31 cellular contexts compared by ENCODE assay signal in genomic region chr5:29701600-29701999, GRCh38.
DNase-seq lines count a peak whose midpoint lies in the region; ATAC-seq, FAIRE-seq and TF ChIP-seq lines count a peak whose summit lies in the region.
"Had no signal": no experiment of that assay in that cellular context is flagged by ENCODE, and none has a peak within 500 bp of the region (broad histone marks: within the 10 kb centered on the region; RNA-seq: fewer than 3 reads in every experiment).

No MANE protein-coding gene starts in this region.

- TF ChIP-seq EP300 in K562 (IDR thresholded peaks at IDR 0.05; ENCODE audit: low read length): no peak

- no peaks in the 10 kb centered on the region for H3K36me3 Mint-ChIP-seq in activated T-cell treated with anti-CD3 and anti-CD28 coated beads, Interleukin-2, amount 50 U/mL, for 24 hours (ENCODE audit: low read depth)
- H3K36me3 Mint-ChIP-seq: CD14-positive monocyte; CD4-positive, alpha-beta memory T cell; CD4-positive, CD25-positive, alpha-beta regulatory T cell; CD8-positive, alpha-beta T cell had no signal

- no peak for TF ChIP-seq CTCF in PC-3 (conservative IDR thresholded peaks at IDR 0.05; ENCODE audit: low read depth, low read length)
- TF ChIP-seq CTCF in K562 (IDR thresholded peaks at IDR 0.05 in 2 of 3, conservative IDR thresholded peaks at IDR 0.05 in 1 of 3; ENCODE audit: insufficient read depth in 2 of 3, low read depth in 1 of 3, low read length in 3 of 3): no peak

- H3K9me1 ChIP-seq in K562 (ENCODE audit: control insufficient read depth, insufficient read depth, low read length): no peaks in the 10 kb centered on the region

- no peaks in the 10 kb centered on the region for H3K4me1 Mint-ChIP-seq in activated T-cell treated with anti-CD3 and anti-CD28 coated beads, Interleukin-2, amount 50 U/mL, for 24 hours (ENCODE audit: low read depth)
- H3K4me1 Mint-ChIP-seq: B cell; CD14-positive monocyte; CD4-positive, alpha-beta memory T cell; CD4-positive, CD25-positive, alpha-beta regulatory T cell; CD8-positive, alpha-beta memory T cell had no signal

- no peak for TF ChIP-seq RAD21 in K562 (CRISPR knock-in tag; conservative IDR thresholded peaks at IDR 0.05 in 1 of 2, IDR thresholded peaks at IDR 0.05 in 1 of 2)

- ATAC-seq in PC-3 (peak; percentile 83), K562 (no peak), HG02610 (IDR thresholded peaks at IDR 0.05; ENCODE audit: unreplicated experiment) (no peak)
- ATAC-seq: A549; CD8-positive, alpha-beta T cell had no signal

- CTCF ChIA-PET in PC-3 (lab: Charles Lee) (no interaction called here), K562 (lab: Yijun Ruan, JAX; ENCODE audit: low intra/inter-chr PET ratio) (no interaction called here)

- H3K4me3 Mint-ChIP-seq in activated T-cell treated with anti-CD3 and anti-CD28 coated beads, Interleukin-2, amount 50 U/mL, for 24 hours: no peak overlapping the region
- H3K4me3 Mint-ChIP-seq: B cell; CD14-positive monocyte; CD4-positive, alpha-beta memory T cell; CD4-positive, alpha-beta T cell; CD4-positive, CD25-positive, alpha-beta regulatory T cell; CD8-positive, alpha-beta memory T cell; CD8-positive, alpha-beta T cell had no signal

- in situ Hi-C loops in K562 (cut with MboI): no loop called here

- H3K36me3 ChIP-seq in PC-3 (ENCODE audit: low read depth, low read length) (no peaks in the 10 kb centered on the region), K562 (ENCODE audit: control insufficient read depth, insufficient read depth, low read length) (no peaks in the 10 kb centered on the region)
- H3K36me3 ChIP-seq: BE2C; BLaER1; BLaER1 treated with 17β-estradiol and CSF1 and Interleukin-3, amounts not matched to agents 10 nM and 100 nM had no signal

- H4K20me1 ChIP-seq in PC-3 (ENCODE audit: low read length): no peaks in the 10 kb centered on the region
- H4K20me1 ChIP-seq in K562 (replicated peaks; ENCODE audit: control insufficient read depth, insufficient read depth, low read length): no peaks in the 10 kb centered on the region
- H4K20me1 ChIP-seq: BLaER1; BLaER1 treated with 17β-estradiol and CSF1 and Interleukin-3, amounts not matched to agents 10 nM and 100 nM had no signal

- H3K27me3 Mint-ChIP-seq in activated T-cell treated with anti-CD3 and anti-CD28 coated beads, Interleukin-2, amount 50 U/mL, for 24 hours: no peaks in the 10 kb centered on the region
- H3K27me3 Mint-ChIP-seq: B cell; CD4-positive, alpha-beta memory T cell; CD4-positive, alpha-beta T cell; CD4-positive, CD25-positive, alpha-beta regulatory T cell had no signal

- no peak overlapping the region for H3K9ac ChIP-seq in PC-3 (ENCODE audit: low read length)
- no peak overlapping the region for H3K9ac ChIP-seq in K562 (ENCODE audit: insufficient read depth in 1 of 2, low read depth in 2 of 2, low read length in 2 of 2)
- H3K9ac ChIP-seq: BLaER1; BLaER1 treated with 17β-estradiol and CSF1 and Interleukin-3, amounts not matched to agents 10 nM and 100 nM had no signal

- H3K4me1 ChIP-seq in PC-3 (ENCODE audit: insufficient read depth, low read length) (0 out of 2 replicates have a peak, but pooled peaks cover 2% of the 10 kb centered on the region), K562 (replicated peaks in 1 of 2; ENCODE audit: control insufficient read depth in 2 of 2, insufficient read depth in 2 of 2, low read length in 2 of 2) (no peaks in the 10 kb centered on the region)
- H3K4me1 ChIP-seq: A549; BE2C; BLaER1; BLaER1 treated with 17β-estradiol and CSF1 and Interleukin-3, amounts not matched to agents 10 nM and 100 nM; Caco-2 had no signal

- H3K4me2 ChIP-seq in PC-3 (ENCODE audit: low read length): no peak overlapping the region
- no peak overlapping the region for H3K4me2 ChIP-seq in K562 (ENCODE audit: insufficient read depth, low read length)
- H3K4me2 ChIP-seq: A549; BLaER1; BLaER1 treated with 17β-estradiol and CSF1 and Interleukin-3, amounts not matched to agents 10 nM and 100 nM had no signal

- H3K4me3 ChIP-seq in PC-3 (ENCODE audit: low read length): no peak overlapping the region
- H3K4me3 ChIP-seq in K562: no peak overlapping the region
- H3K4me3 ChIP-seq: A549; BLaER1; BLaER1 treated with 17β-estradiol and CSF1 and Interleukin-3, amounts not matched to agents 10 nM and 100 nM had no signal

- intact Hi-C loops in PC-3 (cut with micrococcal nuclease) (loop anchor here (2.0 kb wide), 1 partner anchor 49 kb away; no protein-coding TSS in a partner anchor), K562 (cut with micrococcal nuclease) (no loop called here)

- POLR2A ChIA-PET in PC-3 (lab: Charles Lee; ENCODE audit: unreplicated experiment) (no interaction called here), K562 (lab: Yijun Ruan, JAX) (no interaction called here)

- no peak for TF ChIP-seq POLR2A in K562 (conservative IDR thresholded peaks at IDR 0.05)

- no peaks in the 10 kb centered on the region for H3K9me2 ChIP-seq in PC-3 (replicated peaks; ENCODE audit: low read length)

- DNase-seq in PC-3 (peak; percentile 58), K562 (ENCODE audit: extremely low read depth in 1 of 4, low spot score in 3 of 4) (no peak)
- DNase-seq in activated T-cell treated with anti-CD3 and anti-CD28 coated beads, Interleukin-2, amount 50 U/mL, for 24 hours: no peak
- DNase-seq: 8988T; ACHN; AML-193; BE2C; C1 segment of cervical spinal cord; Caco-2; Calu3; CD4-positive, alpha-beta memory T cell; CD4-positive, alpha-beta T cell; CD4-positive, CD25-positive, alpha-beta regulatory T cell; CD8-positive, alpha-beta memory T cell; CD8-positive, alpha-beta T cell; COR-L47; DMS 273 treated with DMSO at 0.1 percent for 48 hours; DMS153; DMS53; DMS79; DMS79 treated with DMSO at 0.1 percent for 48 hours; DND-41; EL had no signal

- H3K27ac ChIP-seq in PC-3 (ENCODE audit: low read length): no peak overlapping the region
- H3K27ac ChIP-seq in K562 (ENCODE audit: extremely low read depth, low read depth, low read length): no peak overlapping the region
- H3K27ac ChIP-seq: 22Rv1; A549; BLaER1; BLaER1 treated with 17β-estradiol and CSF1 and Interleukin-3, amounts not matched to agents 10 nM and 100 nM; C4-2B had no signal

- H3K27ac Mint-ChIP-seq in activated T-cell treated with anti-CD3 and anti-CD28 coated beads, Interleukin-2, amount 50 U/mL, for 24 hours: no peak overlapping the region
- H3K27ac Mint-ChIP-seq: B cell; CD14-positive monocyte; CD4-positive, alpha-beta memory T cell; CD4-positive, alpha-beta T cell; CD4-positive, CD25-positive, alpha-beta regulatory T cell; CD8-positive, alpha-beta memory T cell; CD8-positive, alpha-beta T cell had no signal

- peaks cover 14% of the 10 kb centered on the region for H3K9me3 Mint-ChIP-seq in activated T-cell treated with anti-CD3 and anti-CD28 coated beads, Interleukin-2, amount 50 U/mL, for 24 hours

- peak; percentile 11 for FAIRE-seq in K562 (lab: Jason Lieb, UNC)
- FAIRE-seq: A549 had no signal

- no TSS peak for BruUV-seq in PC-3 (replicated peaks; lab: Mats Ljungman, UMichigan)
- BruUV-seq in K562 (replicated peaks; lab: Mats Ljungman, UMichigan): no TSS peak

- H3F3A ChIP-seq in PC-3 (ENCODE audit: low read length, unreplicated experiment): no peaks in the 10 kb centered on the region

- H3K27me3 ChIP-seq in PC-3 (ENCODE audit: low read length) (no peaks in the 10 kb centered on the region), K562 (ENCODE audit: control insufficient read depth in 2 of 2, insufficient read depth in 2 of 2, low read length in 2 of 2) (no peaks in the 10 kb centered on the region)
- H3K27me3 ChIP-seq: BE2C; BLaER1; BLaER1 treated with 17β-estradiol and CSF1 and Interleukin-3, amounts not matched to agents 10 nM and 100 nM had no signal

- 9% methylated on average over 4 of the region's 4 CpGs for WGBS in K562 (ENCODE audit: insufficient coverage, low coverage, missing lambda C conversion rate)

- H3K79me2 ChIP-seq in PC-3 (ENCODE audit: low read length) (no peaks in the 10 kb centered on the region), K562 (ENCODE audit: control insufficient read depth, insufficient read depth, low read length) (no peaks in the 10 kb centered on the region)

- no peaks in the 10 kb centered on the region for H3K9me3 ChIP-seq in PC-3 (ENCODE audit: low read length)
- no peaks in the 10 kb centered on the region for H3K9me3 ChIP-seq in K562 (replicated peaks; ENCODE audit: control insufficient read depth, insufficient read depth, low read depth, low read length)
- H3K9me3 ChIP-seq: A549; BE2C; BLaER1; BLaER1 treated with 17β-estradiol and CSF1 and Interleukin-3, amounts not matched to agents 10 nM and 100 nM; Caco-2 had no signal

- H2AFZ ChIP-seq in PC-3 (ENCODE audit: low read length) (no peak overlapping the region), K562 (ENCODE audit: low read depth, low read length) (no peak overlapping the region)

TF ChIP-seq in K562, 482 proteins besides CTCF, POLR2A, EP300 and RAD21 (continues in another document):
- no peak for TF ChIP-seq SIX5 (IDR thresholded peaks at IDR 0.05; ENCODE audit: borderline replicate concordance in 1 of 2, insufficient read depth in 1 of 2, low read depth in 1 of 2, low read length in 2 of 2)
- no peak for TF ChIP-seq VEZF1 (CRISPR knock-in tag; IDR thresholded peaks at IDR 0.05)
- TF ChIP-seq E2F3 (CRISPR knock-in tag; IDR thresholded peaks at IDR 0.05): no peak
- TF ChIP-seq MTF1 (CRISPR knock-in tag; IDR thresholded peaks at IDR 0.05; ENCODE audit: borderline replicate concordance): no peak
- TF ChIP-seq PHF21A (IDR thresholded peaks at IDR 0.05; ENCODE audit: borderline replicate concordance, low read depth): no peak
- TF ChIP-seq MTA2 (IDR thresholded peaks at IDR 0.05; ENCODE audit: low read depth): no peak
- no peak for TF ChIP-seq ZNF507 (tag; conservative IDR thresholded peaks at IDR 0.05)
- TF ChIP-seq ZBTB9 (CRISPR knock-in tag; IDR thresholded peaks at IDR 0.05): no peak
